ENCODE assay signal across 8 cellular contexts in the genomic region with DNA sequence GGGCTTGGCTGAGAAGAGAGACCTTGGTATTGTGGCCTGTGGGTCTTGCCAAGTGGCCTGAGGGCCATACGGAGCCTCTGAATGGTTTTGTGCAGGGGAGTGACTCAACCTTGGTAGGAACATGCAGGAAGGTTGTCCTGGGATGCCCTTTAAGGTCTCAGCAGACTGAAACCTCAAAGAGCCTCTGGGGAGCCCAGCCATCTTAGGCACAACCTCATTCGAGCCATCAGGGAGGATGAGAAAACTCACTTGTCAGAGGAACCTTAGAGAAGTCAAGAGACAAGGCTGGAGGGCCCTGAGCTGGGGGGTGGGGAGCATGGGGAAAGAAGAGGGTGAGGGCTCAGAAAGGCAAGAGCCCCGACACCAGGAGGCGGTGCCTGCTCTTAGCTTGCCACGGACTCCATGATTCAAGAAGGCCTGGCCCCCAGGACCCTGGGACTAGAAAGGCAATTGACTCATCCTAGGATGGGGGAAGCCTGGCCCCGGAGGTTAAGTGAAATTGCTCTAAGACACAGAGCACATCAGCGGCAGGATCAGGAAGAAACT. TPM values are rescaled to one million over a fixed set of nuclear protein-coding genes. Genes with fewer than 3 reads are reported as not detected.
DNase-seq lines count a peak whose midpoint lies in the region; ATAC-seq and TF ChIP-seq lines count a peak whose summit lies in the region.

No MANE protein-coding gene starts in this region.

- H3K27me3 Mint-ChIP-seq in activated naive CD8-positive, alpha-beta T cell treated with anti-CD3 and anti-CD28 coated beads, Interleukin-2, amount 10 ng/mL, durations not matched to agents 7 days and 5 days, result no peaks in the 10 kb centered on the region

- H3K36me3 Mint-ChIP-seq in activated naive CD8-positive, alpha-beta T cell treated with anti-CD3 and anti-CD28 coated beads, Interleukin-2, amount 10 ng/mL, durations not matched to agents 7 days and 5 days, result no peaks in the 10 kb centered on the region
- peaks cover 27% of the 10 kb centered on the region for H3K36me3 Mint-ChIP-seq in stimulated activated effector memory CD8-positive, alpha-beta T cell treated with anti-CD3 and anti-CD28 coated beads, Interleukin-12 subunit alpha, Interleukin-12 subunit beta, amount 100 ng/mL, for 72 hours

- H3K4me3 Mint-ChIP-seq in activated naive CD8-positive, alpha-beta T cell treated with anti-CD3 and anti-CD28 coated beads, Interleukin-2, amount 10 ng/mL, durations not matched to agents 7 days and 5 days, result peak overlapping the region; percentile 83
- H3K4me3 Mint-ChIP-seq in stimulated activated effector memory CD8-positive, alpha-beta T cell treated with anti-CD3 and anti-CD28 coated beads, Interleukin-12 subunit alpha, Interleukin-12 subunit beta, amount 100 ng/mL, for 72 hours, result peak overlapping the region; percentile 79

- H3K9me3 ChIP-seq in iPS DF 6.9 (ENCODE audit: control insufficient read depth, insufficient read depth, low read length), result no peaks in the 10 kb centered on the region

- H3K9me3 Mint-ChIP-seq in activated naive CD8-positive, alpha-beta T cell treated with anti-CD3 and anti-CD28 coated beads, Interleukin-2, amount 10 ng/mL, durations not matched to agents 7 days and 5 days, result no peaks in the 10 kb centered on the region
- no peaks in the 10 kb centered on the region for H3K9me3 Mint-ChIP-seq in stimulated activated effector memory CD8-positive, alpha-beta T cell treated with anti-CD3 and anti-CD28 coated beads, Interleukin-12 subunit alpha, Interleukin-12 subunit beta, amount 100 ng/mL, for 72 hours

- H3K4me1 Mint-ChIP-seq in activated naive CD8-positive, alpha-beta T cell treated with anti-CD3 and anti-CD28 coated beads, Interleukin-2, amount 10 ng/mL, durations not matched to agents 7 days and 5 days, result peaks cover 45% of the 10 kb centered on the region
- peaks cover 56% of the 10 kb centered on the region for H3K4me1 Mint-ChIP-seq in stimulated activated effector memory CD8-positive, alpha-beta T cell treated with anti-CD3 and anti-CD28 coated beads, Interleukin-12 subunit alpha, Interleukin-12 subunit beta, amount 100 ng/mL, for 72 hours

- peak overlapping the region; percentile 57 for H3K4me3 ChIP-seq in GM12864 (ENCODE audit: low read depth, low read length)
- H3K4me3 ChIP-seq in Jurkat, Clone E6-1 (ENCODE audit: low read length), result peak overlapping the region; percentile 74
- peak overlapping the region; percentile 54; the same call in 1 of the 2 replicates for H3K4me3 ChIP-seq in iPS DF 6.9 (ENCODE audit: low read length)

- peak overlapping the region; percentile 85 for H3K27ac Mint-ChIP-seq in activated naive CD8-positive, alpha-beta T cell treated with anti-CD3 and anti-CD28 coated beads, Interleukin-2, amount 10 ng/mL, durations not matched to agents 7 days and 5 days
- H3K27ac Mint-ChIP-seq in stimulated activated effector memory CD8-positive, alpha-beta T cell treated with anti-CD3 and anti-CD28 coated beads, Interleukin-12 subunit alpha, Interleukin-12 subunit beta, amount 100 ng/mL, for 72 hours, result peak overlapping the region; percentile 100

- no peaks in the 10 kb centered on the region for H3K27me3 ChIP-seq in iPS DF 6.9 (ENCODE audit: control insufficient read depth, insufficient read depth, low read length)

- TF ChIP-seq CTCF in GM12864 (IDR thresholded peaks at IDR 0.05; ENCODE audit: low read depth, low read length, missing control alignments), result peak; percentile 2

- peak; percentile 24 for ATAC-seq in GM21786 (IDR thresholded peaks at IDR 0.05; ENCODE audit: unreplicated experiment)
- ATAC-seq in activated naive CD8-positive, alpha-beta T cell treated with anti-CD3 and anti-CD28 coated beads, Interleukin-2, amount 10 ng/mL, durations not matched to agents 7 days and 5 days (ENCODE audit: low read depth), result no peak
- ATAC-seq in stimulated activated effector memory CD8-positive, alpha-beta T cell treated with anti-CD3 and anti-CD28 coated beads, Interleukin-12 subunit alpha, Interleukin-12 subunit beta, amount 100 ng/mL, for 72 hours, result peak; percentile 33

- H3K4me1 ChIP-seq in iPS DF 6.9 (ENCODE audit: control insufficient read depth, insufficient read depth, low read length), result peaks cover 17% of the 10 kb centered on the region

- no peak overlapping the region for H3K27ac ChIP-seq in iPS DF 6.9 (ENCODE audit: low read length)

- POLR2A ChIA-PET in activated naive CD8-positive, alpha-beta T cell treated with anti-CD3 and anti-CD28 coated beads, Interleukin-2, amount 10 ng/mL, durations not matched to agents 7 days and 5 days (lab: Charles Lee), result interaction anchor here (1.1 kb wide), 1 partner anchor 45 kb away, joined by 3 read pairs; no protein-coding TSS in a partner anchor

- no CpG with 5 or more reads among the region's 7 CpGs for WGBS in iPS DF 6.9 (ENCODE audit: insufficient coverage, insufficient read length)

- no peak for DNase-seq in GM12864 (ENCODE audit: low read depth)
- peak; percentile 49 for DNase-seq in Jurkat, Clone E6-1 (ENCODE audit: low read depth, low spot score)
- DNase-seq in activated naive CD8-positive, alpha-beta T cell treated with anti-CD3 and anti-CD28 coated beads, Interleukin-2, amount 10 ng/mL, durations not matched to agents 7 days and 5 days, result peak; percentile 49
- no peak for DNase-seq in iPS DF 6.9 (ENCODE audit: low read depth, low spot score)
- DNase-seq in stimulated activated effector memory CD8-positive, alpha-beta T cell treated with anti-CD3 and anti-CD28 coated beads, Interleukin-12 subunit alpha, Interleukin-12 subunit beta, amount 100 ng/mL, for 72 hours (ENCODE audit: low spot score in 2 of 2), result no peak
- no peak for DNase-seq in anterior cingulate cortex (lab: John Stamatoyannopoulos, UW)
- no peak for DNase-seq in SHP77 (lab: John Stamatoyannopoulos, UW)

- H3K36me3 ChIP-seq in iPS DF 6.9 (ENCODE audit: control insufficient read depth, insufficient read depth, low read length), result no peaks in the 10 kb centered on the region

RNA-seq across cellular contexts. Expression of a gene that starts 13.0 kb away (rescaled TPM):
- polyA plus RNA-seq in Jurkat, Clone E6-1 (2012; ENCODE audit: insufficient read depth, insufficient read length), result 46.7 TPM
- total RNA-seq in activated naive CD8-positive, alpha-beta T cell treated with anti-CD3 and anti-CD28 coated beads, Interleukin-2, amount 10 ng/mL, durations not matched to agents 7 days and 5 days, result 100 to 1,000 TPM; 310 to 357 TPM

RNA-seq across cellular contexts. Expression of a gene that starts 24.0 kb away (rescaled TPM):
- polyA plus RNA-seq in Jurkat, Clone E6-1 (2012; ENCODE audit: insufficient read depth, insufficient read length), result 0.49 TPM
- 1 to 10 TPM; 4.7 to 6.0 TPM for total RNA-seq in activated naive CD8-positive, alpha-beta T cell treated with anti-CD3 and anti-CD28 coated beads, Interleukin-2, amount 10 ng/mL, durations not matched to agents 7 days and 5 days

RNA-seq across cellular contexts. Expression of a gene that starts 55.1 kb away (rescaled TPM):
- 14.8 TPM for polyA plus RNA-seq in Jurkat, Clone E6-1 (2012; ENCODE audit: insufficient read depth, insufficient read length)
- total RNA-seq in activated naive CD8-positive, alpha-beta T cell treated with anti-CD3 and anti-CD28 coated beads, Interleukin-2, amount 10 ng/mL, durations not matched to agents 7 days and 5 days, result 10 to 100 TPM; 21.6 to 22.2 TPM

Comparison
In these comparisons a context has a peak if more than half of its experiments do, and no peak if none do; other contexts are left out.
1. DNase-seq: peak in Jurkat, Clone E6-1 (single experiment) and activated naive CD8-positive, alpha-beta T cell treated with anti-CD3 and anti-CD28 coated beads, Interleukin-2, amount 10 ng/mL, durations not matched to agents 7 days and 5 days (single experiment); none in GM12864 (single experiment), iPS DF 6.9 (single experiment), stimulated activated effector memory CD8-positive, alpha-beta T cell treated with anti-CD3 and anti-CD28 coated beads, Interleukin-12 subunit alpha, Interleukin-12 subunit beta, amount 100 ng/mL, for 72 hours (0 of 2), anterior cingulate cortex (0 of 58) and SHP77 (0 of 2).
2. Peak in every context shown above with its lines, with median percentiles within 50 percentile points of each other: H3K4me3 ChIP-seq.